ENCODE assay signal across 10 cellular contexts in the genomic region with DNA sequence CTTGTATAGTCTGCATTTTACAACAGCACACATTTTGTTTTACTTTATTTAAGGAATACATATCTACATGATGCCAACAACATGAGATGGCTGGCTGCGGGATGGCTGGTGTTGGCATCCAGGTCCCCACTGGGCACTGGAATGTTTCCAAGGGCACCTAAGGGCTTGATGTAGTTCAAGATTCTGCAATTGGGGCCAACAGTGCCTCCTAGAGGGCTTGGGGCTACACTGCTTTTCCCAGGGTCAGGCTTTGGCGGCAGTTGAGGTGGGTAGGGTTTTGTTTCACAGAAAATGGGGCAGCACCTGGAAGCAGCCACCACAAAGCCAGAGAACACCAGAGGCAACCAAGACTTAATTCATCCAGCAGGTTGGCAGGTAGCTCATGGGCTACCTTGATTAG.
DNase-seq lines count a peak whose midpoint lies in the region; ATAC-seq and TF ChIP-seq lines count a peak whose summit lies in the region.
"Had no signal": no experiment of that assay in that cellular context is flagged by ENCODE, and none has a peak within 500 bp of the region (broad histone marks: within the 10 kb centered on the region; RNA-seq: fewer than 3 reads in every experiment).

No MANE protein-coding gene starts in this region.

- POLR2A ChIA-PET in activated CD4-positive, alpha-beta memory T cell treated with anti-CD3 and anti-CD28 coated beads for 36 hours (lab: Charles Lee): no interaction called here

- H3K27me3 Mint-ChIP-seq in CD14-positive monocyte (ENCODE audit: low read depth in 3 of 3) (peaks cover 6 to 8% (median 7%) of the 10 kb centered on the region in 3 donors), H9 (ENCODE audit: low read depth) (no peaks in the 10 kb centered on the region; the same call in 1 of the 2 replicates)
- peaks cover 19% of the 10 kb centered on the region for H3K27me3 Mint-ChIP-seq in activated CD4-positive, alpha-beta memory T cell treated with anti-CD3 and anti-CD28 coated beads for 36 hours

- no peak overlapping the region for H3K4me2 ChIP-seq in H9 (ENCODE audit: insufficient read depth, insufficient read length, low read length)

- H4K5ac ChIP-seq in H9 (ENCODE audit: insufficient read length, low read depth, low read length): no peak overlapping the region

- no peaks in the 10 kb centered on the region for H3K27me3 ChIP-seq in H9 (ENCODE audit: insufficient read depth, low read length)

- no peaks in the 10 kb centered on the region for H3K36me3 Mint-ChIP-seq in CD14-positive monocyte
- no peaks in the 10 kb centered on the region for H3K36me3 Mint-ChIP-seq in H9 (ENCODE audit: insufficient read depth in 1 of 3, low read depth in 3 of 3)
- H3K36me3 Mint-ChIP-seq in activated CD4-positive, alpha-beta memory T cell treated with anti-CD3 and anti-CD28 coated beads for 36 hours: no peaks in the 10 kb centered on the region

- no peak overlapping the region for H2AK5ac ChIP-seq in H9 (ENCODE audit: insufficient read length, low read length)

- H3K14ac ChIP-seq in H9 (ENCODE audit: insufficient read depth, low read length): no peak overlapping the region

- no peak overlapping the region for H3K4ac ChIP-seq in H9 (ENCODE audit: low read depth, low read length)

- ATAC-seq in HG02981 (IDR thresholded peaks at IDR 0.05; ENCODE audit: unreplicated experiment) (no peak), HG03196 (IDR thresholded peaks at IDR 0.05; ENCODE audit: unreplicated experiment) (no peak), HG02938 (IDR thresholded peaks at IDR 0.05; ENCODE audit: unreplicated experiment) (no peak), GM19467 (IDR thresholded peaks at IDR 0.05; ENCODE audit: unreplicated experiment) (no peak)

- no peak overlapping the region for H2BK120ac ChIP-seq in H9 (ENCODE audit: low read depth, low read length, poor library complexity, severe bottlenecking)

- no peak overlapping the region for H3K9ac ChIP-seq in H9 (ENCODE audit: extremely low read depth, insufficient read length, low read length)

- no peak overlapping the region for H3K23ac ChIP-seq in H9 (ENCODE audit: insufficient read length, low read depth, low read length)

- H2BK12ac ChIP-seq in H9 (ENCODE audit: insufficient read length, low read depth, low read length): no peak overlapping the region

- no peak overlapping the region for H3K27ac Mint-ChIP-seq in CD14-positive monocyte
- H3K27ac Mint-ChIP-seq in H9: no peak overlapping the region; a peak in 1 of 7 replicates
- no peak overlapping the region for H3K27ac Mint-ChIP-seq in activated CD4-positive, alpha-beta memory T cell treated with anti-CD3 and anti-CD28 coated beads for 36 hours

- H3T11ph ChIP-seq in H9 (ENCODE audit: low read length): no peak overlapping the region

- H3K4me1 Mint-ChIP-seq in CD14-positive monocyte (no peaks in the 10 kb centered on the region), H9 (peaks cover 10 to 12% of the 10 kb centered on the region in 2 experiments)
- H3K4me1 Mint-ChIP-seq in activated CD4-positive, alpha-beta memory T cell treated with anti-CD3 and anti-CD28 coated beads for 36 hours (ENCODE audit: low read depth): no peaks in the 10 kb centered on the region

- H3K4me3 Mint-ChIP-seq in CD14-positive monocyte: no peak overlapping the region
- no peak overlapping the region for H3K4me3 Mint-ChIP-seq in H9
- no peak overlapping the region for H3K4me3 Mint-ChIP-seq in activated CD4-positive, alpha-beta memory T cell treated with anti-CD3 and anti-CD28 coated beads for 36 hours

- H3K18ac ChIP-seq in H9 (ENCODE audit: insufficient read length, low read depth, low read length): no peak overlapping the region

- H2AFZ ChIP-seq in H9 (ENCODE audit: low read length): no peak overlapping the region

- H2BK15ac ChIP-seq in H9 (ENCODE audit: low read depth, low read length): no peak overlapping the region

- no peak overlapping the region for H4K8ac ChIP-seq in H9 (replicated peaks; ENCODE audit: insufficient read length, low read depth, low read length)

- no peak overlapping the region for H2BK5ac ChIP-seq in H9 (ENCODE audit: insufficient read length, low read length)

- WGBS in H9 (ENCODE audit: extremely low coverage, insufficient read length, low lambda C conversion rate): no CpG with 5 or more reads among the region's 2 CpGs

- DNase-seq in CD14-positive monocyte (ENCODE audit: low spot score) (peak; percentile 46), H9 (peak; percentile 77), left kidney (ENCODE audit: low read depth, low spot score) (peak; percentile 8)
- DNase-seq in activated CD4-positive, alpha-beta memory T cell treated with anti-CD3 and anti-CD28 coated beads for 36 hours: peak; percentile 46
- DNase-seq: NCI-H510A had no signal

- peaks cover 0 to 2% (median 0%) of the 10 kb centered on the region in 7 donors for H3K9me3 Mint-ChIP-seq in CD14-positive monocyte
- H3K9me3 Mint-ChIP-seq in H9: no peaks in the 10 kb centered on the region
- H3K9me3 Mint-ChIP-seq in activated CD4-positive, alpha-beta memory T cell treated with anti-CD3 and anti-CD28 coated beads for 36 hours: no peaks in the 10 kb centered on the region

- TF ChIP-seq CTCF in CD14-positive monocyte (IDR thresholded peaks at IDR 0.05) (peak; percentile 82), H9 (conservative IDR thresholded peaks at IDR 0.05) (peak; percentile 89)

- CTCF ChIA-PET in activated CD4-positive, alpha-beta memory T cell treated with anti-CD3 and anti-CD28 coated beads for 36 hours (lab: Charles Lee): no interaction called here

- no peaks in the 10 kb centered on the region for H3K4me1 ChIP-seq in H9 (ENCODE audit: insufficient read depth, low read length)

- no peaks in the 10 kb centered on the region for H3K79me1 ChIP-seq in H9 (ENCODE audit: insufficient read depth, low read depth, low read length, poor library complexity, severe bottlenecking)

- H2BK20ac ChIP-seq in H9 (ENCODE audit: low read depth, low read length, poor library complexity, severe bottlenecking): no peak overlapping the region

- no peaks in the 10 kb centered on the region for H3K23me2 ChIP-seq in H9 (ENCODE audit: insufficient read length, low read depth, low read length, poor library complexity, severe bottlenecking)

- H4K91ac ChIP-seq in H9 (ENCODE audit: insufficient read length, low read depth, low read length): no peak overlapping the region

- intact Hi-C loops in CD14-positive monocyte (cut with micrococcal nuclease): no loop called here
- intact Hi-C loops in activated CD4-positive, alpha-beta memory T cell treated with anti-CD3 and anti-CD28 coated beads for 36 hours (cut with micrococcal nuclease): no loop called here

- no peaks in the 10 kb centered on the region for H4K20me1 ChIP-seq in H9 (ENCODE audit: control insufficient read depth, insufficient read depth, insufficient read length)

- H3K79me2 ChIP-seq in H9 (ENCODE audit: insufficient read depth, low read length): no peaks in the 10 kb centered on the region

- no peak overlapping the region for H3K56ac ChIP-seq in H9 (ENCODE audit: insufficient read length, low read depth, low read length)

- H3K27ac ChIP-seq in H9 (ENCODE audit: insufficient read length, low read depth, low read length): no peak overlapping the region
- H3K27ac ChIP-seq: neutrophil had no signal

- H3K9me3 ChIP-seq in H9 (ENCODE audit: control insufficient read depth, low read depth, low read length): no peaks in the 10 kb centered on the region
- H3K9me3 ChIP-seq: neutrophil had no signal

Comparison
In these comparisons a context has a peak if more than half of its experiments do, and no peak if none do; other contexts are left out.
1. DNase-seq: peak in every context shown above with its lines; median percentile 77 in H9; 46 in CD14-positive monocyte; 46 in activated CD4-positive, alpha-beta memory T cell treated with anti-CD3 and anti-CD28 coated beads for 36 hours; 8 in left kidney.